ENCODE assay signal across 24 cellular contexts in the genomic region with DNA sequence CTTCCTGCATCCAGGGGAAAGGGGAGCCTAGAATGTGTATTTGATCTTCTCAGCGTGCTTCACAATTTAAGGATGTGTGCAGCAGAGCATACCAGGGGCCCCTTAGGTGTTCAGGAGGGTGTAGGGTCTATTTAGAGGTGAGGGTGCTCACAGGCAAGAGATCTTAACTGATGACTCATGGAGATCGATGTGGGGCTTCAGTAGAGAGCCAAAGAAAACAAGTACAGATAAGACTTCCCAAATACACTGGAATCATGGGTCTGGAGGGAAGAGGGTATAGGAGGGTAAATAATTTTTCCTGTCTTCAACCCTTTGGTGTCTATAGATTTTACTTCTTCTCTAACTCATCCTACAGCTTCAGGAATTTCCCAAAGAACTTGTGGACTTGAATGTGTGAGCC.
"Had no signal": no experiment of that assay in that cellular context is flagged by ENCODE, and none has a peak within 500 bp of the region (broad histone marks: within the 10 kb centered on the region; RNA-seq: fewer than 3 reads in every experiment).

No MANE protein-coding gene starts in this region.

- FAIRE-seq: colon, endothelial cell of umbilical vein, frontal cortex, kidney had no signal

- ATAC-seq: foreskin keratinocyte, gastroesophageal sphincter, heart left ventricle, left colon, left lung, left ventricle myocardium superior, lower lobe of right lung had no signal

- H3K79me2 ChIP-seq: hepatocyte had no signal

- H3K36me3 Mint-ChIP-seq: immature natural killer cell had no signal

- H3K4me3 ChIP-seq: coronary artery, dorsolateral prefrontal cortex, esophagus muscularis mucosa, gastroesophageal sphincter, heart left ventricle, hepatocyte, left lung, lower lobe of right lung had no signal

- H3K4me1 Mint-ChIP-seq: immature natural killer cell had no signal

- DNase-seq: dermis blood vessel endothelial cell; dorsolateral prefrontal cortex; effector CD4-positive, alpha-beta T cell; effector memory CD4-positive, alpha-beta T cell; foreskin keratinocyte; heart left ventricle; hypothalamus; immature natural killer cell; islet precursor cell; kidney; kidney glomerular epithelial cell; left colon; left lung; left ventricle myocardium superior; lower lobe of right lung; mesendoderm; midbrain had no signal

- H3K27me3 ChIP-seq: esophagus muscularis mucosa, foreskin keratinocyte, gastroesophageal sphincter, heart left ventricle, hepatocyte, left lung had no signal

- H3K4me2 ChIP-seq: hepatocyte had no signal

- H3K4me3 Mint-ChIP-seq: immature natural killer cell had no signal

- H3K27ac Mint-ChIP-seq: immature natural killer cell had no signal

- H2AFZ ChIP-seq: hepatocyte had no signal

- H3K36me3 ChIP-seq: esophagus muscularis mucosa, gastroesophageal sphincter, heart left ventricle, left lung, lower lobe of right lung had no signal

- H3K27ac ChIP-seq: coronary artery, dorsolateral prefrontal cortex, esophagus muscularis mucosa, foreskin keratinocyte, gastroesophageal sphincter, heart left ventricle, hepatocyte, left lung, lower lobe of right lung had no signal

- H3K4me1 ChIP-seq: foreskin keratinocyte, heart left ventricle, left lung, lower lobe of right lung had no signal

- H3K9me3 ChIP-seq: esophagus muscularis mucosa, gastroesophageal sphincter, heart left ventricle, left lung, lower lobe of right lung had no signal
